9 cellular contexts compared by ENCODE assay signal in genomic region chr6:134379086-134379485, GRCh38.
DNase-seq lines count a peak whose midpoint lies in the region; ATAC-seq and TF ChIP-seq lines count a peak whose summit lies in the region.
"Had no signal": no experiment of that assay in that cellular context is flagged by ENCODE, and none has a peak within 500 bp of the region (broad histone marks: within the 10 kb centered on the region; RNA-seq: fewer than 3 reads in every experiment).

No MANE protein-coding gene starts in this region.

- DNase-seq in DMS153 treated with DMSO at 0.1 percent for 48 hours (lab: John Stamatoyannopoulos, UW; ENCODE audit: unreplicated experiment) = peak; percentile 79
- DNase-seq in activated T-cell treated with anti-CD3 and anti-CD28 coated beads for 4 hours = peak; percentile 13
- DNase-seq in naive B cell = no peak
- DNase-seq in ovary = no peak
- no peak for DNase-seq in activated gamma-delta T cell (lab: John Stamatoyannopoulos, UW)
- DNase-seq in COLO829 (ENCODE audit: low spot score) = no peak

- WGBS in ovary, 3 donors = 88 to 90% (median 90%) methylated on average over 5 of the region's 5 CpGs

- H3K4me1 ChIP-seq in ovary (ENCODE audit: insufficient read depth) = peaks cover 3% of the 10 kb centered on the region

- no peak for TF ChIP-seq EP300 in ovary (IDR thresholded peaks at IDR 0.05)

- no peaks in the 10 kb centered on the region for H3K9me3 ChIP-seq in ovary

- no peak overlapping the region for H3K27ac ChIP-seq in ovary

- no peak overlapping the region for H3K27ac Mint-ChIP-seq in naive B cell
- H3K27ac Mint-ChIP-seq: brain had no signal

- no peaks in the 10 kb centered on the region for H3K36me3 ChIP-seq in ovary

- H3K27me3 Mint-ChIP-seq in naive B cell = no peaks in the 10 kb centered on the region
- H3K27me3 Mint-ChIP-seq: brain had no signal

- H3K36me3 Mint-ChIP-seq in naive B cell = no peaks in the 10 kb centered on the region
- H3K36me3 Mint-ChIP-seq: brain had no signal

- peaks cover 0 to 5% (median 0%) of the 10 kb centered on the region in 7 donors for H3K9me3 Mint-ChIP-seq in naive B cell
- H3K9me3 Mint-ChIP-seq: brain had no signal

- peak; percentile 85 for ATAC-seq in GM19452 (IDR thresholded peaks at IDR 0.05; ENCODE audit: unreplicated experiment)
- ATAC-seq in HG03442 (IDR thresholded peaks at IDR 0.05; ENCODE audit: unreplicated experiment) = peak; percentile 95
- peak; percentile 61 to 82 for ATAC-seq in naive B cell (ENCODE audit: low read depth in 2 of 2)

- H3K27me3 ChIP-seq in ovary = no peaks in the 10 kb centered on the region

- peaks cover under 1 to 7% (median 5%) of the 10 kb centered on the region in 3 donors for H3K4me1 Mint-ChIP-seq in naive B cell

- TF ChIP-seq POLR2A in ovary (IDR thresholded peaks at IDR 0.05) = no peak

- intact Hi-C loops in ovary (cut with DNase I) = no loop called here

- H3K4me3 Mint-ChIP-seq in naive B cell = no peak overlapping the region
- H3K4me3 Mint-ChIP-seq: brain had no signal

- no peak for TF ChIP-seq CTCF in ovary (IDR thresholded peaks at IDR 0.05)

- no peak overlapping the region for H3K4me3 ChIP-seq in ovary

Comparison
In these comparisons a context has a peak if more than half of its experiments do, and no peak if none do; other contexts are left out.
1. DNase-seq: peak in DMS153 treated with DMSO at 0.1 percent for 48 hours (single experiment) and activated T-cell treated with anti-CD3 and anti-CD28 coated beads for 4 hours (single experiment); none in naive B cell (single experiment), ovary (0 of 5), activated gamma-delta T cell (single experiment) and COLO829 (single experiment).
2. Peak in every context shown above with its lines, with median percentiles within 50 percentile points of each other: ATAC-seq.